In the genomic region with DNA sequence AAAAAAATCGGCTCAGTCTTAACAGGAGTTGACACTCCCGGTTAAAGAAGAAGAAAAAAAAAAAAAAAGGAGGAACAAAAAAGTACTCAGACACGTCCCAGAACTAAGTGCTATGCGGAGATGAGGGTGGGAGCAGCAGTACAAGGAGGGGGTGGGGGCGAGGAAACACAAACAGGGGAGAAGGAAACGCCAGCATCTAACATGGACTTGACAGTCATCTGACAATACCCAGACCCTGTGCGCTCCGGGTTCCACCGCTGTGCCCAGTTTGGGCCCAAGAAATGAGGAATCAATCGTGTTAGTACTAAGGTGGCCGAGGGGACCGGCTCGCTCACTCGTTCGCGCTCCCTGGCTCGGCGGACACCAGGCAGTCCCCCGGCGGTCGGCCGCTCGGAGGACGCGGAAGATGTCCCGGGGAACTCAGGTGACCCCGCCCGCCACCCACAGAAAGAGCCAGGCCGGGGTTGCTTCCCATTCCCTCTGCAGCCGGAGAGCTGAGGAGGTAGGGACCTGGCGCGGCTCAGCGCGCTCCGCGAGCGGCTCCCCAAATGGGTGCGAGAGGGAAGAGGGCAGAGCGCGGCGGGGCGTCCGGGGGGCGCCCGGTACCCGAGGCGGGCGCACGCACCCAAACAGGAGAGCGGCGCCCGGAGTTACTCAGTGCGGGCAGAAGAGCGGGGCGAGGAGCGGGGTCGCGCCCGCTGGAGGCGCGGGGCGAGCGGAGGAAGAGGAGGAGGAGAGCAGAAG, we compare ENCODE assay signal across 1 cellular context.
TF ChIP-seq lines count a peak whose summit lies in the region.

No MANE protein-coding gene starts in this region.

TF ChIP-seq in HEK293, 187 proteins besides CTCF, POLR2A, EP300 and RAD21 (continued from another document and continues in another):
- TF ChIP-seq, protein P1, sequence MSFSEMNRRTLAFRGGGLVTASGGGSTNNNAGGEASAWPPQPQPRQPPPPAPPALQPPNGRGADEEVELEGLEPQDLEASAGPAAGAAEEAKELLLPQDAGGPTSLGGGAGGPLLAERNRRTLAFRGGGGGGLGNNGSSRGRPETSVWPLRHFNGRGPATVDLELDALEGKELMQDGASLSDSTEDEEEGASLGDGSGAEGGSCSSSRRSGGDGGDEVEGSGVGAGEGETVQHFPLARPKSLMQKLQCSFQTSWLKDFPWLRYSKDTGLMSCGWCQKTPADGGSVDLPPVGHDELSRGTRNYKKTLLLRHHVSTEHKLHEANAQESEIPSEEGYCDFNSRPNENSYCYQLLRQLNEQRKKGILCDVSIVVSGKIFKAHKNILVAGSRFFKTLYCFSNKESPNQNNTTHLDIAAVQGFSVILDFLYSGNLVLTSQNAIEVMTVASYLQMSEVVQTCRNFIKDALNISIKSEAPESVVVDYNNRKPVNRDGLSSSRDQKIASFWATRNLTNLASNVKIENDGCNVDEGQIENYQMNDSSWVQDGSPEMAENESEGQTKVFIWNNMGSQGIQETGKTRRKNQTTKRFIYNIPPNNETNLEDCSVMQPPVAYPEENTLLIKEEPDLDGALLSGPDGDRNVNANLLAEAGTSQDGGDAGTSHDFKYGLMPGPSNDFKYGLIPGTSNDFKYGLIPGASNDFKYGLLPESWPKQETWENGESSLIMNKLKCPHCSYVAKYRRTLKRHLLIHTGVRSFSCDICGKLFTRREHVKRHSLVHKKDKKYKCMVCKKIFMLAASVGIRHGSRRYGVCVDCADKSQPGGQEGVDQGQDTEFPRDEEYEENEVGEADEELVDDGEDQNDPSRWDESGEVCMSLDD (tag by site-specific recombination; IDR thresholded peaks at IDR 0.05) = peak; percentile 88
- TF ChIP-seq ZNF239 (tag by site-specific recombination; IDR thresholded peaks at IDR 0.05) = no peak
- TF ChIP-seq ZNF350 (tag by site-specific recombination; IDR thresholded peaks at IDR 0.05) = no peak
- TF ChIP-seq, protein P2, sequence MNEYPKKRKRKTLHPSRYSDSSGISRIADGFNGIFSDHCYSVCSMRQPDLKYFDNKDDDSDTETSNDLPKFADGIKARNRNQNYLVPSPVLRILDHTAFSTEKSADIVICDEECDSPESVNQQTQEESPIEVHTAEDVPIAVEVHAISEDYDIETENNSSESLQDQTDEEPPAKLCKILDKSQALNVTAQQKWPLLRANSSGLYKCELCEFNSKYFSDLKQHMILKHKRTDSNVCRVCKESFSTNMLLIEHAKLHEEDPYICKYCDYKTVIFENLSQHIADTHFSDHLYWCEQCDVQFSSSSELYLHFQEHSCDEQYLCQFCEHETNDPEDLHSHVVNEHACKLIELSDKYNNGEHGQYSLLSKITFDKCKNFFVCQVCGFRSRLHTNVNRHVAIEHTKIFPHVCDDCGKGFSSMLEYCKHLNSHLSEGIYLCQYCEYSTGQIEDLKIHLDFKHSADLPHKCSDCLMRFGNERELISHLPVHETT (tag by site-specific recombination; IDR thresholded peaks at IDR 0.05) = no peak
- TF ChIP-seq, protein P3, sequence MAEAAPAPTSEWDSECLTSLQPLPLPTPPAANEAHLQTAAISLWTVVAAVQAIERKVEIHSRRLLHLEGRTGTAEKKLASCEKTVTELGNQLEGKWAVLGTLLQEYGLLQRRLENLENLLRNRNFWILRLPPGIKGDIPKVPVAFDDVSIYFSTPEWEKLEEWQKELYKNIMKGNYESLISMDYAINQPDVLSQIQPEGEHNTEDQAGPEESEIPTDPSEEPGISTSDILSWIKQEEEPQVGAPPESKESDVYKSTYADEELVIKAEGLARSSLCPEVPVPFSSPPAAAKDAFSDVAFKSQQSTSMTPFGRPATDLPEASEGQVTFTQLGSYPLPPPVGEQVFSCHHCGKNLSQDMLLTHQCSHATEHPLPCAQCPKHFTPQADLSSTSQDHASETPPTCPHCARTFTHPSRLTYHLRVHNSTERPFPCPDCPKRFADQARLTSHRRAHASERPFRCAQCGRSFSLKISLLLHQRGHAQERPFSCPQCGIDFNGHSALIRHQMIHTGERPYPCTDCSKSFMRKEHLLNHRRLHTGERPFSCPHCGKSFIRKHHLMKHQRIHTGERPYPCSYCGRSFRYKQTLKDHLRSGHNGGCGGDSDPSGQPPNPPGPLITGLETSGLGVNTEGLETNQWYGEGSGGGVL (tag by site-specific recombination; IDR thresholded peaks at IDR 0.05) = no peak
- no peak for TF ChIP-seq ZNF155 (tag by site-specific recombination; IDR thresholded peaks at IDR 0.05)
- TF ChIP-seq, protein P4, sequence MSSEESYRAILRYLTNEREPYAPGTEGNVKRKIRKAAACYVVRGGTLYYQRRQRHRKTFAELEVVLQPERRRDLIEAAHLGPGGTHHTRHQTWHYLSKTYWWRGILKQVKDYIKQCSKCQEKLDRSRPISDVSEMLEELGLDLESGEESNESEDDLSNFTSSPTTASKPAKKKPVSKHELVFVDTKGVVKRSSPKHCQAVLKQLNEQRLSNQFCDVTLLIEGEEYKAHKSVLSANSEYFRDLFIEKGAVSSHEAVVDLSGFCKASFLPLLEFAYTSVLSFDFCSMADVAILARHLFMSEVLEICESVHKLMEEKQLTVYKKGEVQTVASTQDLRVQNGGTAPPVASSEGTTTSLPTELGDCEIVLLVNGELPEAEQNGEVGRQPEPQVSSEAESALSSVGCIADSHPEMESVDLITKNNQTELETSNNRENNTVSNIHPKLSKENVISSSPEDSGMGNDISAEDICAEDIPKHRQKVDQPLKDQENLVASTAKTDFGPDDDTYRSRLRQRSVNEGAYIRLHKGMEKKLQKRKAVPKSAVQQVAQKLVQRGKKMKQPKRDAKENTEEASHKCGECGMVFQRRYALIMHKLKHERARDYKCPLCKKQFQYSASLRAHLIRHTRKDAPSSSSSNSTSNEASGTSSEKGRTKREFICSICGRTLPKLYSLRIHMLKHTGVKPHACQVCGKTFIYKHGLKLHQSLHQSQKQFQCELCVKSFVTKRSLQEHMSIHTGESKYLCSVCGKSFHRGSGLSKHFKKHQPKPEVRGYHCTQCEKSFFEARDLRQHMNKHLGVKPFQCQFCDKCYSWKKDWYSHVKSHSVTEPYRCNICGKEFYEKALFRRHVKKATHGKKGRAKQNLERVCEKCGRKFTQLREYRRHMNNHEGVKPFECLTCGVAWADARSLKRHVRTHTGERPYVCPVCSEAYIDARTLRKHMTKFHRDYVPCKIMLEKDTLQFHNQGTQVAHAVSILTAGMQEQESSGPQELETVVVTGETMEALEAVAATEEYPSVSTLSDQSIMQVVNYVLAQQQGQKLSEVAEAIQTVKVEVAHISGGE (tag by site-specific recombination; conservative IDR thresholded peaks at IDR 0.05; ENCODE audit: low read depth) = peak; percentile 77; the same call in 1 of the 2 replicates
- no peak for TF ChIP-seq ZNF133 (tag by site-specific recombination; IDR thresholded peaks at IDR 0.05)
- TF ChIP-seq ZNF558 (tag by site-specific recombination; IDR thresholded peaks at IDR 0.05) = no peak
- TF ChIP-seq MEIS1 (CRISPR knock-in tag; IDR thresholded peaks at IDR 0.05; ENCODE audit: borderline replicate concordance) = no peak
- TF ChIP-seq ZNF510 (tag by site-specific recombination; IDR thresholded peaks at IDR 0.05; ENCODE audit: insufficient replicate concordance) = no peak
- peak; percentile 3; the same call in 1 of the 2 replicates for TF ChIP-seq ZNF146 (tag by site-specific recombination; IDR thresholded peaks at IDR 0.05)
- TF ChIP-seq BCL11B (tag by site-specific recombination; IDR thresholded peaks at IDR 0.05; ENCODE audit: low read depth) = no peak
- TF ChIP-seq ZSCAN30 (tag by site-specific recombination; IDR thresholded peaks at IDR 0.05) = no peak
- no peak for TF ChIP-seq SCRT1 (tag by site-specific recombination; IDR thresholded peaks at IDR 0.05; ENCODE audit: borderline replicate concordance)
- TF ChIP-seq SP2 (tag by site-specific recombination; IDR thresholded peaks at IDR 0.05) = peak; percentile 30
- TF ChIP-seq, protein P5, sequence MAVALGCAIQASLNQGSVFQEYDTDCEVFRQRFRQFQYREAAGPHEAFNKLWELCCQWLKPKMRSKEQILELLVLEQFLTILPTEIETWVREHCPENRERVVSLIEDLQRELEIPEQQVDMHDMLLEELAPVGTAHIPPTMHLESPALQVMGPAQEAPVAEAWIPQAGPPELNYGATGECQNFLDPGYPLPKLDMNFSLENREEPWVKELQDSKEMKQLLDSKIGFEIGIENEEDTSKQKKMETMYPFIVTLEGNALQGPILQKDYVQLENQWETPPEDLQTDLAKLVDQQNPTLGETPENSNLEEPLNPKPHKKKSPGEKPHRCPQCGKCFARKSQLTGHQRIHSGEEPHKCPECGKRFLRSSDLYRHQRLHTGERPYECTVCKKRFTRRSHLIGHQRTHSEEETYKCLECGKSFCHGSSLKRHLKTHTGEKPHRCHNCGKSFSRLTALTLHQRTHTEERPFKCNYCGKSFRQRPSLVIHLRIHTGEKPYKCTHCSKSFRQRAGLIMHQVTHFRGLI (tag by site-specific recombination; IDR thresholded peaks at IDR 0.05) = peak; percentile 38; the same call in 1 of the 2 replicates
- TF ChIP-seq, protein P6, sequence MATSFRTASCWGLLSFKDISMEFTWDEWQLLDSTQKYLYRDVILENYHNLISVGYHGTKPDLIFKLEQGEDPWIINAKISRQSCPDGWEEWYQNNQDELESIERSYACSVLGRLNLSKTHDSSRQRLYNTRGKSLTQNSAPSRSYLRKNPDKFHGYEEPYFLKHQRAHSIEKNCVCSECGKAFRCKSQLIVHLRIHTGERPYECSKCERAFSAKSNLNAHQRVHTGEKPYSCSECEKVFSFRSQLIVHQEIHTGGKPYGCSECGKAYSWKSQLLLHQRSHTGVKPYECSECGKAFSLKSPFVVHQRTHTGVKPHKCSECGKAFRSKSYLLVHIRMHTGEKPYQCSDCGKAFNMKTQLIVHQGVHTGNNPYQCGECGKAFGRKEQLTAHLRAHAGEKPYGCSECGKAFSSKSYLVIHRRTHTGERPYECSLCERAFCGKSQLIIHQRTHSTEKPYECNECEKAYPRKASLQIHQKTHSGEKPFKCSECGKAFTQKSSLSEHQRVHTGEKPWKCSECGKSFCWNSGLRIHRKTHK (tag by site-specific recombination; IDR thresholded peaks at IDR 0.05) = no peak
- no peak for TF ChIP-seq ZNF433 (tag by site-specific recombination; IDR thresholded peaks at IDR 0.05; ENCODE audit: low read depth)
- no peak for TF ChIP-seq MYNN (tag by site-specific recombination; IDR thresholded peaks at IDR 0.05; ENCODE audit: borderline replicate concordance)
- TF ChIP-seq, protein P7, sequence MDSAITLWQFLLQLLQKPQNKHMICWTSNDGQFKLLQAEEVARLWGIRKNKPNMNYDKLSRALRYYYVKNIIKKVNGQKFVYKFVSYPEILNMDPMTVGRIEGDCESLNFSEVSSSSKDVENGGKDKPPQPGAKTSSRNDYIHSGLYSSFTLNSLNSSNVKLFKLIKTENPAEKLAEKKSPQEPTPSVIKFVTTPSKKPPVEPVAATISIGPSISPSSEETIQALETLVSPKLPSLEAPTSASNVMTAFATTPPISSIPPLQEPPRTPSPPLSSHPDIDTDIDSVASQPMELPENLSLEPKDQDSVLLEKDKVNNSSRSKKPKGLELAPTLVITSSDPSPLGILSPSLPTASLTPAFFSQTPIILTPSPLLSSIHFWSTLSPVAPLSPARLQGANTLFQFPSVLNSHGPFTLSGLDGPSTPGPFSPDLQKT (IDR thresholded peaks at IDR 0.05; ENCODE audit: borderline replicate concordance, low read depth, low read length) = no peak
- no peak for TF ChIP-seq ZNF48 (tag by site-specific recombination; IDR thresholded peaks at IDR 0.05)
- no peak for TF ChIP-seq SALL2 (tag by site-specific recombination; IDR thresholded peaks at IDR 0.05; ENCODE audit: borderline replicate concordance)
- TF ChIP-seq OVOL3 (tag by site-specific recombination; IDR thresholded peaks at IDR 0.05) = no peak
- TF ChIP-seq ZNF76 (tag by site-specific recombination; IDR thresholded peaks at IDR 0.05; ENCODE audit: borderline replicate concordance, low read depth) = no peak; the same call in 1 of the 2 replicates
- TF ChIP-seq KLF16 (tag by site-specific recombination; IDR thresholded peaks at IDR 0.05) = peak; percentile 74
- TF ChIP-seq ZBTB17 (tag by site-specific recombination; IDR thresholded peaks at IDR 0.05) = peak; percentile 85
- TF ChIP-seq ZNF514 (tag by site-specific recombination; IDR thresholded peaks at IDR 0.05) = no peak
- TF ChIP-seq, protein P8, sequence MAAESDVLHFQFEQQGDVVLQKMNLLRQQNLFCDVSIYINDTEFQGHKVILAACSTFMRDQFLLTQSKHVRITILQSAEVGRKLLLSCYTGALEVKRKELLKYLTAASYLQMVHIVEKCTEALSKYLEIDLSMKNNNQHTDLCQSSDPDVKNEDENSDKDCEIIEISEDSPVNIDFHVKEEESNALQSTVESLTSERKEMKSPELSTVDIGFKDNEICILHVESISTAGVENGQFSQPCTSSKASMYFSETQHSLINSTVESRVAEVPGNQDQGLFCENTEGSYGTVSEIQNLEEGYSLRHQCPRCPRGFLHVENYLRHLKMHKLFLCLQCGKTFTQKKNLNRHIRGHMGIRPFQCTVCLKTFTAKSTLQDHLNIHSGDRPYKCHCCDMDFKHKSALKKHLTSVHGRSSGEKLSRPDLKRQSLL (tag by site-specific recombination; IDR thresholded peaks at IDR 0.05) = no peak
- no peak for TF ChIP-seq ZSCAN23 (tag by site-specific recombination; IDR thresholded peaks at IDR 0.05)
- TF ChIP-seq, protein P9, sequence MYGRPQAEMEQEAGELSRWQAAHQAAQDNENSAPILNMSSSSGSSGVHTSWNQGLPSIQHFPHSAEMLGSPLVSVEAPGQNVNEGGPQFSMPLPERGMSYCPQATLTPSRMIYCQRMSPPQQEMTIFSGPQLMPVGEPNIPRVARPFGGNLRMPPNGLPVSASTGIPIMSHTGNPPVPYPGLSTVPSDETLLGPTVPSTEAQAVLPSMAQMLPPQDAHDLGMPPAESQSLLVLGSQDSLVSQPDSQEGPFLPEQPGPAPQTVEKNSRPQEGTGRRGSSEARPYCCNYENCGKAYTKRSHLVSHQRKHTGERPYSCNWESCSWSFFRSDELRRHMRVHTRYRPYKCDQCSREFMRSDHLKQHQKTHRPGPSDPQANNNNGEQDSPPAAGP (tag by site-specific recombination; IDR thresholded peaks at IDR 0.05) = no peak; the same call in 1 of the 2 replicates
- TF ChIP-seq ZNF792 (tag by site-specific recombination; IDR thresholded peaks at IDR 0.05) = no peak; the same call in 1 of the 2 replicates
- no peak for TF ChIP-seq GLI2 (tag by site-specific recombination; IDR thresholded peaks at IDR 0.05; ENCODE audit: borderline replicate concordance, low read depth)
- TF ChIP-seq, protein P10, sequence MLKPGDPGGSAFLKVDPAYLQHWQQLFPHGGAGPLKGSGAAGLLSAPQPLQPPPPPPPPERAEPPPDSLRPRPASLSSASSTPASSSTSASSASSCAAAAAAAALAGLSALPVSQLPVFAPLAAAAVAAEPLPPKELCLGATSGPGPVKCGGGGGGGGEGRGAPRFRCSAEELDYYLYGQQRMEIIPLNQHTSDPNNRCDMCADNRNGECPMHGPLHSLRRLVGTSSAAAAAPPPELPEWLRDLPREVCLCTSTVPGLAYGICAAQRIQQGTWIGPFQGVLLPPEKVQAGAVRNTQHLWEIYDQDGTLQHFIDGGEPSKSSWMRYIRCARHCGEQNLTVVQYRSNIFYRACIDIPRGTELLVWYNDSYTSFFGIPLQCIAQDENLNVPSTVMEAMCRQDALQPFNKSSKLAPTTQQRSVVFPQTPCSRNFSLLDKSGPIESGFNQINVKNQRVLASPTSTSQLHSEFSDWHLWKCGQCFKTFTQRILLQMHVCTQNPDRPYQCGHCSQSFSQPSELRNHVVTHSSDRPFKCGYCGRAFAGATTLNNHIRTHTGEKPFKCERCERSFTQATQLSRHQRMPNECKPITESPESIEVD (tag by site-specific recombination; IDR thresholded peaks at IDR 0.05) = no peak
- no peak for TF ChIP-seq ZNF292 (tag by site-specific recombination; IDR thresholded peaks at IDR 0.05; ENCODE audit: borderline replicate concordance, low read depth)
- no peak for TF ChIP-seq ZNF670 (tag by site-specific recombination; IDR thresholded peaks at IDR 0.05; ENCODE audit: low read depth)
- TF ChIP-seq ZNF221 (tag by site-specific recombination; IDR thresholded peaks at IDR 0.05; ENCODE audit: borderline replicate concordance) = no peak
- no peak for TF ChIP-seq ZNF624 (tag by site-specific recombination; IDR thresholded peaks at IDR 0.05)
- TF ChIP-seq ZBTB20 (tag by site-specific recombination; IDR thresholded peaks at IDR 0.05) = peak; percentile 92
